ENCODE assay signal across 15 cellular contexts in the genomic region with DNA sequence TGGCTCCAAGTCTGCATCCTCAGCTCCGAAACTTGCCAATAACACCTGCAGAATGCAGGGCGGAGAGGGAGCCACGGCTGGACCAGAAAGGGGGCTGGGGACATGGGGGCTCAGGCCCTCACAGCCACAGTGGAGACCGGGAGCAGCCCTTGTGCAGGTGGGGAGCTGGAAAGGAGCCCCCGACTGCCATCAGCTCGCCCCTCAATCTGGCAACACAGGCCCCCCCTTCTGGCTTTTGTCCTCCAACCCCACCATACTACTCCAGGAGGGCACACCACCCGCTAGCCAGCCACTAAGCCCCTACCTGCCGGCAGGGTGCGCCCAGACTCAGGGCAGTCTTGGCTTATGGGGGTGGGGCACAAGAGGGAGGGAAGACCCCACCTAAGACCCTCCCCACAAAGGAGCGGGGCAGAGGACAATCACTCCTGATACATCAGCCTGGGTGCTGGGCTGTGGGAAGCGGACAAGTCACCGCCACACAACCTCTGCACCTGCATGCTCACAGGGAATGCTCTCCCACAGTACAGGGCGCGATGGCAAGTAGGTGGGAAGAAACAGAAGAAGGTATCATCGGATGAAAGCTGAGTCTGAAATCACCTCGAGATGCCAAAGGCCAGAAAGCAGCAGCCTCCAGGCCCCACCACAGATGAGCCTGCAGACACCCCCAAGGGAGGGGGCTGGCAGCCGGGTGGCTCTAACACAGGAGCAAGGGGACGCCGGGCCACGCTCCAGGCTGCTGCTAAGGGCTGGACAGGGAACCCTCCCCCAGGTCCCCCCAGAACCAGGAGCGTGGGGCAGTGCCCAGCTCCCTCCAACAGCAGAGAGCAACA.
"Had no signal": no experiment of that assay in that cellular context is flagged by ENCODE, and none has a peak within 500 bp of the region (broad histone marks: within the 10 kb centered on the region; RNA-seq: fewer than 3 reads in every experiment).

No MANE protein-coding gene starts in this region.

- H3K9me3 Mint-ChIP-seq: activated B cell treated with CpG ODN at 0.5 μM for 24 hours; activated CD4-positive, alpha-beta T cell treated with anti-CD3 and anti-CD28 coated beads, Interleukin-2, amount 10 ng/mL, durations not matched to agents 24 days and 14 days; activated T-helper 17 cell treated with anti-CD3 and anti-CD28 coated beads, Interleukin-2, amount 50 U/mL, for 72 hours had no signal

- H3K27me3 Mint-ChIP-seq: activated B cell treated with CpG ODN at 0.5 μM for 24 hours; activated CD4-positive, alpha-beta T cell treated with anti-CD3 and anti-CD28 coated beads, Interleukin-2, amount 10 ng/mL, durations not matched to agents 24 days and 14 days; activated T-helper 17 cell treated with anti-CD3 and anti-CD28 coated beads, Interleukin-2, amount 50 U/mL, for 72 hours had no signal

- H3K4me3 ChIP-seq: dorsolateral prefrontal cortex, gastroesophageal sphincter, left lung, neural progenitor cell, pancreas, thyroid gland had no signal

- H3K36me3 ChIP-seq: neural progenitor cell, pancreas, thyroid gland had no signal

- ATAC-seq: activated T-helper 17 cell treated with anti-CD3 and anti-CD28 coated beads, Interleukin-2, amount 50 U/mL, for 72 hours; gastroesophageal sphincter; left lung; pancreas had no signal

- H3K27ac Mint-ChIP-seq: activated CD4-positive, alpha-beta T cell treated with anti-CD3 and anti-CD28 coated beads, Interleukin-2, amount 10 ng/mL, durations not matched to agents 24 days and 14 days; activated T-helper 17 cell treated with anti-CD3 and anti-CD28 coated beads, Interleukin-2, amount 50 U/mL, for 72 hours had no signal

- H3K4me3 Mint-ChIP-seq: activated B cell treated with CpG ODN at 0.5 μM for 24 hours; activated CD4-positive, alpha-beta T cell treated with anti-CD3 and anti-CD28 coated beads, Interleukin-2, amount 10 ng/mL, durations not matched to agents 24 days and 14 days; activated T-helper 17 cell treated with anti-CD3 and anti-CD28 coated beads, Interleukin-2, amount 50 U/mL, for 72 hours; neural progenitor cell had no signal

- H3K27me3 ChIP-seq: dorsolateral prefrontal cortex, gastroesophageal sphincter, left lung, neural progenitor cell, pancreas, thyroid gland had no signal

- DNase-seq: activated B cell treated with CpG ODN at 0.5 μM for 24 hours; activated CD4-positive, alpha-beta T cell treated with anti-CD3 and anti-CD28 coated beads, Interleukin-2, amount 10 ng/mL, durations not matched to agents 24 days and 14 days; activated CD8-positive, alpha-beta memory T cell treated with anti-CD3 and anti-CD28 coated beads for 24 hours; activated naive CD4-positive, alpha-beta T cell treated with Interleukin-2 at 50 U/mL for 16 hours; islet precursor cell; mesendoderm; stimulated activated CD4-positive, alpha-beta T cell treated with anti-CD3 and anti-CD28 coated beads, Interleukin-12 subunit alpha, Interleukin-12 subunit beta, amount 100 ng/mL, for 4 hours; stimulated activated CD4-positive, alpha-beta T cell treated with anti-CD3 and anti-CD28 coated beads, Interleukin-2, amount 100 ng/mL, for 24 hours; thyroid gland had no signal

- H3K9me3 ChIP-seq: gastroesophageal sphincter, left lung, pancreas, thyroid gland had no signal

- H3K27ac ChIP-seq: dorsolateral prefrontal cortex, gastroesophageal sphincter, left lung, neural progenitor cell, pancreas, thyroid gland had no signal

- H3K4me1 ChIP-seq: gastroesophageal sphincter, pancreas, thyroid gland had no signal
